11 cellular contexts compared by ENCODE assay signal in genomic region chr4:105594094-105595010, GRCh38. TPM values are rescaled to one million over a fixed set of nuclear protein-coding genes. Genes with fewer than 3 reads are reported as not detected.
A peak's percentile ranks its signal among the peaks of the same experiment; 100 is the strongest.
DNase-seq lines count a peak whose midpoint lies in the region; ATAC-seq and TF ChIP-seq lines count a peak whose summit lies in the region.
"Had no signal": no experiment of that assay in that cellular context is flagged by ENCODE, and none has a peak within 500 bp of the region (broad histone marks: within the 10 kb centered on the region; RNA-seq: fewer than 3 reads in every experiment).

No MANE protein-coding gene starts in this region.

- no peak overlapping the region for H3K4me3 Mint-ChIP-seq in activated CD4-positive, alpha-beta T cell treated with anti-CD3 and anti-CD28 coated beads, Interleukin-2, amount 10 ng/mL, durations not matched to agents 7 days and 5 days
- H3K4me3 Mint-ChIP-seq: brain had no signal

- H3K9me3 Mint-ChIP-seq in activated CD4-positive, alpha-beta T cell treated with anti-CD3 and anti-CD28 coated beads, Interleukin-2, amount 10 ng/mL, durations not matched to agents 7 days and 5 days: no peaks in the 10 kb centered on the region
- H3K9me3 Mint-ChIP-seq: brain had no signal

- peak; percentile 70 for DNase-seq in DMS53 (lab: John Stamatoyannopoulos, UW)
- DNase-seq in colonic mucosa: no peak
- DNase-seq in hippocampal formation (lab: John Stamatoyannopoulos, UW): no peak
- no peak for DNase-seq in activated CD4-positive, alpha-beta T cell treated with anti-CD3 and anti-CD28 coated beads, Interleukin-2, amount 10 ng/mL, durations not matched to agents 7 days and 5 days
- DNase-seq in activated CD4-positive, alpha-beta T cell treated with anti-CD3 and anti-CD28 coated beads, Interleukin-2, amount 50 U/mL, for 4 hours: no peak
- no peak for DNase-seq in head of caudate nucleus
- DNase-seq: KG1 had no signal

- H3K27me3 ChIP-seq in colonic mucosa: no peaks in the 10 kb centered on the region

- H3K27ac Mint-ChIP-seq in activated CD4-positive, alpha-beta T cell treated with anti-CD3 and anti-CD28 coated beads, Interleukin-2, amount 10 ng/mL, durations not matched to agents 7 days and 5 days: no peak overlapping the region

- H3K4me1 Mint-ChIP-seq in activated CD4-positive, alpha-beta T cell treated with anti-CD3 and anti-CD28 coated beads, Interleukin-2, amount 10 ng/mL, durations not matched to agents 7 days and 5 days: no peaks in the 10 kb centered on the region
- H3K4me1 Mint-ChIP-seq: brain had no signal

- peak; percentile 91 for ATAC-seq in GM19351 (IDR thresholded peaks at IDR 0.05; ENCODE audit: unreplicated experiment)
- peak; percentile 84 for ATAC-seq in HG03045 (IDR thresholded peaks at IDR 0.05; ENCODE audit: unreplicated experiment)

- no peak for TF ChIP-seq CTCF in colonic mucosa (IDR thresholded peaks at IDR 0.05)

- POLR2A ChIA-PET in activated CD4-positive, alpha-beta T cell treated with anti-CD3 and anti-CD28 coated beads, Interleukin-2, amount 10 ng/mL, durations not matched to agents 7 days and 5 days (lab: Charles Lee): no interaction called here

- H3K4me1 ChIP-seq in colonic mucosa: no peaks in the 10 kb centered on the region

- peak overlapping the region; percentile 68 for H3K27ac ChIP-seq in colonic mucosa

- no peaks in the 10 kb centered on the region for H3K9me3 ChIP-seq in colonic mucosa

- CTCF ChIA-PET in activated CD4-positive, alpha-beta T cell treated with anti-CD3 and anti-CD28 coated beads, Interleukin-2, amount 10 ng/mL, durations not matched to agents 7 days and 5 days (lab: Charles Lee): no interaction called here

- no peaks in the 10 kb centered on the region for H3K36me3 Mint-ChIP-seq in activated CD4-positive, alpha-beta T cell treated with anti-CD3 and anti-CD28 coated beads, Interleukin-2, amount 10 ng/mL, durations not matched to agents 7 days and 5 days (ENCODE audit: low read depth)
- H3K36me3 Mint-ChIP-seq: brain had no signal

- no peaks in the 10 kb centered on the region for H3K36me3 ChIP-seq in colonic mucosa

- intact Hi-C loops in colonic mucosa (cut with DNase I): no loop called here
- intact Hi-C loops in head of caudate nucleus (cut with DNase I): no loop called here

- peaks cover 28% of the 10 kb centered on the region for H3K27me3 Mint-ChIP-seq in activated CD4-positive, alpha-beta T cell treated with anti-CD3 and anti-CD28 coated beads, Interleukin-2, amount 10 ng/mL, durations not matched to agents 7 days and 5 days

- no peak overlapping the region for H3K9ac ChIP-seq in colonic mucosa (ENCODE audit: low read depth in 2 of 2, low read length in 2 of 2)

- no peak overlapping the region for H3K4me3 ChIP-seq in colonic mucosa

RNA-seq across cellular contexts. Expression of gene ARHGEF38, which starts 41.9 kb away (rescaled TPM):
- 10 to 100 TPM; 14.4 to 14.8 TPM for total RNA-seq in colonic mucosa
- not detected for total RNA-seq in activated CD4-positive, alpha-beta T cell treated with anti-CD3 and anti-CD28 coated beads, Interleukin-2, amount 10 ng/mL, durations not matched to agents 7 days and 5 days
- total RNA-seq: lung microvascular endothelial cell had no signal

Comparison
In these comparisons a context has a peak if more than half of its experiments do, and no peak if none do; other contexts are left out.
1. RNA of gene ARHGEF38, which starts 41.9 kb away (total RNA-seq): 14.4 to 14.8 TPM in colonic mucosa; not detected in activated CD4-positive, alpha-beta T cell treated with anti-CD3 and anti-CD28 coated beads, Interleukin-2, amount 10 ng/mL, durations not matched to agents 7 days and 5 days; every median in the first group is over 10 times any median in the second.